Comparison of ENCODE assay signal across 25 cellular contexts in the genomic region with DNA sequence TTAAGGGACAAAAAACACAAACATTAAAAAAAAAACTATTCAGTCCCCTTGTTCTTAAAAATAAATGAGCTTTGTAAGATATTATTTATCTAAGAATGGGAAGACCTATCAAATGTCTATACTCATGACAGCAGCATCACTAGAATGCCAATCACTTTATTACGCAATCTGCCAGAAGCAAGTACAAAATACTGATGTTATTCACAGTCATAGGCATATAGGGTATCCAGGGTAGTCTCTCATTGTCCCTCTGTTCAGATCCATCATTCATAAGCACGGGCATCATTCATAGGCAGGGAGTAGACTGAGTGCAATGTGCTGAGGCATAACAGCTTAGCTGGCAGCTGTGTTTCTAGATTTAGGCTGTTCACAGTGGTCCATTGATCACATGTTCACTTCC.
"Had no signal": no experiment of that assay in that cellular context is flagged by ENCODE, and none has a peak within 500 bp of the region (broad histone marks: within the 10 kb centered on the region; RNA-seq: fewer than 3 reads in every experiment).

No MANE protein-coding gene starts in this region.

- H3K9me3 Mint-ChIP-seq: memory B cell; mesothelial cell of epicardium; nephron progenitor cell; stimulated activated memory B cell treated with anti-CD40 and anti-IgM and Interleukin-4, amounts not matched to agents 10 μg/mL and 1 μg/mL and 100 μg/mL, for 72 hours; type B pancreatic cell had no signal

- ATAC-seq: left lobe of liver; mucosa of descending colon; naive thymus-derived CD8-positive, alpha-beta T cell; sciatic nerve; stimulated activated memory B cell treated with anti-CD40 and anti-IgM and Interleukin-4, amounts not matched to agents 10 μg/mL and 1 μg/mL and 100 μg/mL, for 72 hours; stimulated activated naive CD8-positive, alpha-beta T cell treated with anti-CD3 and anti-CD28 coated beads, Interleukin-15, Interleukin-2, amounts not matched to agents 100 U/mL and 50 U/mL, for 24 hours had no signal

- H3K4me1 Mint-ChIP-seq: memory B cell; mesothelial cell of epicardium; naive thymus-derived CD8-positive, alpha-beta T cell; nephron progenitor cell; stimulated activated memory B cell treated with anti-CD40 and anti-IgM and Interleukin-4, amounts not matched to agents 10 μg/mL and 1 μg/mL and 100 μg/mL, for 72 hours had no signal

- H3K9ac ChIP-seq: parathyroid adenoma had no signal

- H3K36me3 ChIP-seq: neutrophil, tibial artery had no signal

- H3K27me3 ChIP-seq: dorsolateral prefrontal cortex, hepatocyte, neutrophil, testis, tibial artery had no signal

- H3K4me3 ChIP-seq: dorsolateral prefrontal cortex, hepatocyte, lung, mucosa of descending colon, testis, tibial artery had no signal

- H3K4me2 ChIP-seq: hepatocyte had no signal

- H3K27me3 Mint-ChIP-seq: memory B cell; naive thymus-derived CD8-positive, alpha-beta T cell; stimulated activated memory B cell treated with anti-CD40 and anti-IgM and Interleukin-4, amounts not matched to agents 10 μg/mL and 1 μg/mL and 100 μg/mL, for 72 hours had no signal

- H2AFZ ChIP-seq: hepatocyte, parathyroid adenoma had no signal

- H3K9me3 ChIP-seq: mucosa of descending colon, neutrophil, testis, tibial artery had no signal

- H3K4me1 ChIP-seq: parathyroid adenoma, testis, tibial artery had no signal

- H3K27ac ChIP-seq: dorsolateral prefrontal cortex, hepatocyte, neutrophil, parathyroid adenoma, testis, tibial artery had no signal

- H3K79me2 ChIP-seq: hepatocyte, parathyroid adenoma had no signal

- DNase-seq: cerebellar nuclear complex; cortex of kidney; dorsolateral prefrontal cortex; effector CD4-positive, alpha-beta T cell; head of caudate nucleus; kidney; mucosa of descending colon; naive thymus-derived CD8-positive, alpha-beta T cell; nephron progenitor cell; stimulated activated CD4-positive, alpha-beta T cell treated with anti-CD3 and anti-CD28 coated beads, Interleukin-4, amount 100 ng/mL, for 4 hours; stimulated activated naive CD8-positive, alpha-beta T cell treated with anti-CD3 and anti-CD28 coated beads, Interleukin-15, Interleukin-2, amounts not matched to agents 100 U/mL and 50 U/mL, for 24 hours; substantia nigra; testis; tibial artery had no signal

- H3K27ac Mint-ChIP-seq: memory B cell; mesothelial cell of epicardium; naive thymus-derived CD8-positive, alpha-beta T cell; nephron progenitor cell; progenitor cell of endocrine pancreas; stimulated activated memory B cell treated with anti-CD40 and anti-IgM and Interleukin-4, amounts not matched to agents 10 μg/mL and 1 μg/mL and 100 μg/mL, for 72 hours; type B pancreatic cell had no signal

- H3K36me3 Mint-ChIP-seq: memory B cell; mesothelial cell of epicardium; naive thymus-derived CD8-positive, alpha-beta T cell; stimulated activated memory B cell treated with anti-CD40 and anti-IgM and Interleukin-4, amounts not matched to agents 10 μg/mL and 1 μg/mL and 100 μg/mL, for 72 hours; type B pancreatic cell had no signal

- H3K4me3 Mint-ChIP-seq: memory B cell; mesothelial cell of epicardium; naive thymus-derived CD8-positive, alpha-beta T cell; nephron progenitor cell; stimulated activated memory B cell treated with anti-CD40 and anti-IgM and Interleukin-4, amounts not matched to agents 10 μg/mL and 1 μg/mL and 100 μg/mL, for 72 hours; type B pancreatic cell had no signal
